Comparison of ENCODE assay signal across 27 cellular contexts in genomic region chr4:87557348-87557747, GRCh38. TPM values are rescaled to one million over a fixed set of nuclear protein-coding genes. Genes with fewer than 3 reads are reported as not detected.
"Had no signal": no experiment of that assay in that cellular context is flagged by ENCODE, and none has a peak within 500 bp of the region (broad histone marks: within the 10 kb centered on the region; RNA-seq: fewer than 3 reads in every experiment).

No MANE protein-coding gene starts in this region.

- H3K27me3 ChIP-seq: neural progenitor cell, right atrium auricular region, thyroid gland had no signal

- H3K36me3 ChIP-seq: neural progenitor cell, prostate gland, right atrium auricular region, thyroid gland had no signal

- H3K27me3 Mint-ChIP-seq: activated CD4-positive, alpha-beta memory T cell treated with anti-CD3 and anti-CD28 coated beads, Interleukin-2, amount 10 ng/mL, durations not matched to agents 7 days and 5 days; activated CD8-positive, alpha-beta memory T cell treated with anti-CD3 and anti-CD28 coated beads, Interleukin-2, amount 10 ng/mL, durations not matched to agents 7 days and 5 days had no signal

- ATAC-seq: activated CD8-positive, alpha-beta memory T cell treated with anti-CD3 and anti-CD28 coated beads, Interleukin-2, amount 10 ng/mL, durations not matched to agents 7 days and 5 days; effector memory CD8-positive, alpha-beta T cell; left cardiac atrium; naive thymus-derived CD4-positive, alpha-beta T cell had no signal

- H3K27ac Mint-ChIP-seq: activated CD4-positive, alpha-beta memory T cell treated with anti-CD3 and anti-CD28 coated beads, Interleukin-2, amount 10 ng/mL, durations not matched to agents 7 days and 5 days; activated CD8-positive, alpha-beta memory T cell treated with anti-CD3 and anti-CD28 coated beads, Interleukin-2, amount 10 ng/mL, durations not matched to agents 7 days and 5 days; activated naive CD8-positive, alpha-beta T cell treated with anti-CD3 and anti-CD28 coated beads, Interleukin-2, amount 10 ng/mL, durations not matched to agents 7 days and 5 days; effector memory CD8-positive, alpha-beta T cell; neural progenitor cell had no signal

- H3K9me3 Mint-ChIP-seq: effector memory CD8-positive, alpha-beta T cell; neural progenitor cell had no signal

- H3K36me3 Mint-ChIP-seq: neural progenitor cell had no signal

- H3K4me3 ChIP-seq: neural progenitor cell, prostate gland, right atrium auricular region, thyroid gland had no signal

- FAIRE-seq: TTC549 had no signal

- H3K4me1 ChIP-seq: neural progenitor cell, prostate gland, right atrium auricular region, thyroid gland had no signal

- H3K4me1 Mint-ChIP-seq: neural progenitor cell had no signal

- H3K4me2 ChIP-seq: neural progenitor cell had no signal

- DNase-seq: activated CD4-positive, alpha-beta memory T cell treated with anti-CD3 and anti-CD28 coated beads, Interleukin-2, amount 10 ng/mL, durations not matched to agents 7 days and 5 days; activated CD4-positive, alpha-beta T cell treated with anti-CD3 and anti-CD28 coated beads for 48 hours; activated CD4-positive, CD25-positive, alpha-beta regulatory T cell; activated CD8-positive, alpha-beta memory T cell treated with anti-CD3 and anti-CD28 coated beads, Interleukin-2, amount 10 ng/mL, durations not matched to agents 7 days and 5 days; activated naive CD8-positive, alpha-beta T cell treated with anti-CD3 and anti-CD28 coated beads, Interleukin-2, amount 10 ng/mL, durations not matched to agents 7 days and 5 days; amygdala; effector memory CD8-positive, alpha-beta T cell; foreskin fibroblast; left cardiac atrium; mesendoderm; naive thymus-derived CD4-positive, alpha-beta T cell; stimulated activated CD4-positive, alpha-beta T cell treated with anti-CD3 and anti-CD28 coated beads, Interleukin-2, amount 100 ng/mL, for 24 hours; stimulated activated naive CD4-positive, alpha-beta T cell treated with Interleukin-2 at 50 U/mL for 16 hours; thyroid gland had no signal

- H2AFZ ChIP-seq: neural progenitor cell had no signal

- H3K9me3 ChIP-seq: prostate gland, right atrium auricular region, thyroid gland had no signal

- H3K4me3 Mint-ChIP-seq: activated CD4-positive, alpha-beta memory T cell treated with anti-CD3 and anti-CD28 coated beads, Interleukin-2, amount 10 ng/mL, durations not matched to agents 7 days and 5 days; activated CD8-positive, alpha-beta memory T cell treated with anti-CD3 and anti-CD28 coated beads, Interleukin-2, amount 10 ng/mL, durations not matched to agents 7 days and 5 days; activated naive CD8-positive, alpha-beta T cell treated with anti-CD3 and anti-CD28 coated beads, Interleukin-2, amount 10 ng/mL, durations not matched to agents 7 days and 5 days; effector memory CD8-positive, alpha-beta T cell; naive thymus-derived CD4-positive, alpha-beta T cell; neural progenitor cell had no signal

- H3K27ac ChIP-seq: neural progenitor cell, prostate gland, right atrium auricular region, thyroid gland had no signal

- H3K9ac ChIP-seq: neural progenitor cell had no signal

RNA-seq across cellular contexts. Expression of gene SPARCL1, which starts 28.2 kb away (rescaled TPM):
- total RNA-seq: activated CD4-positive, alpha-beta memory T cell treated with anti-CD3 and anti-CD28 coated beads, Interleukin-2, amount 10 ng/mL, durations not matched to agents 7 days and 5 days; activated CD8-positive, alpha-beta memory T cell treated with anti-CD3 and anti-CD28 coated beads, Interleukin-2, amount 10 ng/mL, durations not matched to agents 7 days and 5 days; activated naive CD8-positive, alpha-beta T cell treated with anti-CD3 and anti-CD28 coated beads, Interleukin-2, amount 10 ng/mL, durations not matched to agents 7 days and 5 days; naive thymus-derived CD4-positive, alpha-beta T cell; osteoblast had no signal
- polyA plus RNA-seq: naive thymus-derived CD4-positive, alpha-beta T cell had no signal

RNA-seq across cellular contexts. Expression of gene DSPP, which starts 51.0 kb away (rescaled TPM):
- total RNA-seq: activated CD4-positive, alpha-beta memory T cell treated with anti-CD3 and anti-CD28 coated beads, Interleukin-2, amount 10 ng/mL, durations not matched to agents 7 days and 5 days; activated CD8-positive, alpha-beta memory T cell treated with anti-CD3 and anti-CD28 coated beads, Interleukin-2, amount 10 ng/mL, durations not matched to agents 7 days and 5 days; activated naive CD8-positive, alpha-beta T cell treated with anti-CD3 and anti-CD28 coated beads, Interleukin-2, amount 10 ng/mL, durations not matched to agents 7 days and 5 days; cardiac septum; dermis microvascular lymphatic vessel endothelial cell; glomerular endothelial cell; left cardiac atrium; lower leg skin; mucosa of gallbladder; naive thymus-derived CD4-positive, alpha-beta T cell; osteoblast; prostate gland; right atrium auricular region; skeletal muscle tissue; subcutaneous adipose tissue; ureter had no signal
- polyA plus RNA-seq: naive thymus-derived CD4-positive, alpha-beta T cell had no signal
